In the genomic region with DNA sequence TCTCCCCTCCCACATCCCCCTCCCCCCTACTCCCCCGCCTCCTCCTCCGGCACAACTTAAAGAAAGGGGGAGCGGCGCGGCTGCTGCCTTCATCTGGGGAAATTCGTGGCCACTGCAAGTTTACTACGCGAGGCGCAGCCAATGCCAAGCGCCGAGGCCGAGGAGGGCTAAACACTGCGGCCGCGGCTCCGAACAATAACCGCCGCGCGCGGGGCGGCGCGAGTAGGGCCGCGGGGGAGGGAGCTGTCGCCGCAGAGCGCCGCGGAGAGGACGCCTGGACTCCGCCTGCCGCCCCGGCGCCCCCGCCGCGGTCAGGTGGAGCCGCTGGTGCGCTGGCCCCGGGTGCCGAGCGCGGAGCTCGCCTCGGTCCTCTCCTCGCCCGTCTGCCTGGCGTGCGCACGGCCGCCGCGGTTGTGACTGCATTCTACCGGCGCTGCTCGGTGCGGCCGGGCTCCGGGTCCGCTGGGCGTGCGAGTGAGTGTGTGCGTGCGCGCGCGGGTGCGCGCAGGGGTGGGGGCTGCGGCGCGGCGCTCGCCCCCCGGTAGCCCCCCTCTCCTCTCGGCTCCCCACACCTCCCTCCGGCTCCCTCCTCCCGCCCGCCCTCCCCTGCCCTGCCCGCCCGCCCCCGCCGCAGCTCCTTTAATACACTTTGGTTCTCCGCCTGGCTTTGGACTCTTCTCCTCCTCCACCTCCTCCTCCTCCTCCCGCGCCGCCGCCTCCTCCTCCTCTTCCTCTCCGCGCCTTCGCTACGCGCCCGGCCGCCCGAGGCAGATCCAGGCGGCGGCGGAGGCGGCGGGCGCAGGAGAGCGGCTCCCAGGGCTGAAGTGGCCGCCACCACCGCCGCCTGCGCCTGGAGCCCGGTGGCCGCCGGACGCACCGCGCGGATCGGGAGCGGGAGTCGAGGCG, we compare ENCODE assay signal across 1 cellular context.
A peak's percentile ranks its signal among the peaks of the same experiment; 100 is the strongest.
TF ChIP-seq lines count a peak whose summit lies in the region.

Gene ZIC2, plus strand, starts transcription at position 670 of the 906 bp plus-strand sequence. CDS start 281 bp downstream, outside the sequence.

TF ChIP-seq in HepG2, 621 proteins besides CTCF, POLR2A, EP300 and RAD21 (continued from another document):
- TF ChIP-seq, protein P1, sequence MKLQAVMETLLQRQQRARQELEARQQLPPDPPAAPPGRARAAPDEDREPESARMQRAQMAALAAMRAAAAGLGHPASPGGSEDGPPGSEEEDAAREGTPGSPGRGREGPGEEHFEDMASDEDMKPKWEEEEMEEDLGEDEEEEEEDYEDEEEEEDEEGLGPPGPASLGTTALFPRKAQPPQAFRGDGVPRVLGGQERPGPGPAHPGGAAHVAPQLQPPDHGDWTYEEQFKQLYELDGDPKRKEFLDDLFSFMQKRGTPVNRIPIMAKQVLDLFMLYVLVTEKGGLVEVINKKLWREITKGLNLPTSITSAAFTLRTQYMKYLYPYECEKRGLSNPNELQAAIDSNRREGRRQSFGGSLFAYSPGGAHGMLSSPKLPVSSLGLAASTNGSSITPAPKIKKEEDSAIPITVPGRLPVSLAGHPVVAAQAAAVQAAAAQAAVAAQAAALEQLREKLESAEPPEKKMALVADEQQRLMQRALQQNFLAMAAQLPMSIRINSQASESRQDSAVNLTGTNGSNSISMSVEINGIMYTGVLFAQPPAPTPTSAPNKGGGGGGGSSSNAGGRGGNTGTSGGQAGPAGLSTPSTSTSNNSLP (IDR thresholded peaks at IDR 0.05; ENCODE audit: low read depth, low read length): no peak
- TF ChIP-seq POGK (CRISPR knock-in tag; conservative IDR thresholded peaks at IDR 0.05) (no peak), TEAD2 (CRISPR knock-in tag; IDR thresholded peaks at IDR 0.05) (no peak), ZFP90 (CRISPR knock-in tag; IDR thresholded peaks at IDR 0.05; ENCODE audit: borderline replicate concordance) (peak; percentile 68; the same call in 1 of the 2 replicates), ZBTB2 (CRISPR knock-in tag; IDR thresholded peaks at IDR 0.05; ENCODE audit: low read depth) (0 out of 2 replicates have a peak, but pooled peaks have one; percentile 8), RFXAP (CRISPR knock-in tag; IDR thresholded peaks at IDR 0.05; ENCODE audit: borderline replicate concordance) (no peak), FOXM1 (CRISPR knock-in tag; IDR thresholded peaks at IDR 0.05) (no peak), SRF (IDR thresholded peaks at IDR 0.05; ENCODE audit: low read depth, low read length) (no peak), ZHX1 (CRISPR knock-in tag; IDR thresholded peaks at IDR 0.05; ENCODE audit: low read depth) (no peak), THAP11 (CRISPR knock-in tag; IDR thresholded peaks at IDR 0.05) (no peak), ZFP62 (CRISPR knock-in tag; IDR thresholded peaks at IDR 0.05) (no peak), CBX5 (CRISPR knock-in tag; IDR thresholded peaks at IDR 0.05; ENCODE audit: borderline replicate concordance) (no peak), ZNF451 (CRISPR knock-in tag; IDR thresholded peaks at IDR 0.05) (0 out of 2 replicates have a peak, but pooled peaks have one; percentile 4), ZNF563 (CRISPR knock-in tag; IDR thresholded peaks at IDR 0.05) (peak; percentile 79), IKZF1 (IDR thresholded peaks at IDR 0.05) (no peak), ZNF792 (CRISPR knock-in tag; IDR thresholded peaks at IDR 0.05) (no peak), SMAD1 (CRISPR knock-in tag; IDR thresholded peaks at IDR 0.05; ENCODE audit: borderline replicate concordance, low read depth) (no peak), ZNF235 (CRISPR knock-in tag; IDR thresholded peaks at IDR 0.05; ENCODE audit: borderline replicate concordance) (no peak), SOX6 (IDR thresholded peaks at IDR 0.05) (no peak), SOX6 (CRISPR knock-in tag; IDR thresholded peaks at IDR 0.05) (no peak), BCL6 (CRISPR knock-in tag; IDR thresholded peaks at IDR 0.05) (peak; percentile 90), ZNF382 (CRISPR knock-in tag; IDR thresholded peaks at IDR 0.05; ENCODE audit: borderline replicate concordance) (no peak), ZBTB4 (CRISPR knock-in tag; IDR thresholded peaks at IDR 0.05; ENCODE audit: borderline replicate concordance) (no peak)
- TF ChIP-seq, protein P2, sequence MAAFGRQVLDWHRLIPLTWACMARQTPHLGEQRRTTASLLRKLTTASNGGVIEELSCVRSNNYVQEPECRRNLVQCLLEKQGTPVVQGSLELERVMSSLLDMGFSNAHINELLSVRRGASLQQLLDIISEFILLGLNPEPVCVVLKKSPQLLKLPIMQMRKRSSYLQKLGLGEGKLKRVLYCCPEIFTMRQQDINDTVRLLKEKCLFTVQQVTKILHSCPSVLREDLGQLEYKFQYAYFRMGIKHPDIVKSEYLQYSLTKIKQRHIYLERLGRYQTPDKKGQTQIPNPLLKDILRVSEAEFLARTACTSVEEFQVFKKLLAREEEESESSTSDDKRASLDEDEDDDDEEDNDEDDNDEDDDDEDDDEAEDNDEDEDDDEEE (CRISPR knock-in tag; IDR thresholded peaks at IDR 0.05): peak; percentile 37; the same call in 1 of the 2 replicates
- TF ChIP-seq, protein P3, sequence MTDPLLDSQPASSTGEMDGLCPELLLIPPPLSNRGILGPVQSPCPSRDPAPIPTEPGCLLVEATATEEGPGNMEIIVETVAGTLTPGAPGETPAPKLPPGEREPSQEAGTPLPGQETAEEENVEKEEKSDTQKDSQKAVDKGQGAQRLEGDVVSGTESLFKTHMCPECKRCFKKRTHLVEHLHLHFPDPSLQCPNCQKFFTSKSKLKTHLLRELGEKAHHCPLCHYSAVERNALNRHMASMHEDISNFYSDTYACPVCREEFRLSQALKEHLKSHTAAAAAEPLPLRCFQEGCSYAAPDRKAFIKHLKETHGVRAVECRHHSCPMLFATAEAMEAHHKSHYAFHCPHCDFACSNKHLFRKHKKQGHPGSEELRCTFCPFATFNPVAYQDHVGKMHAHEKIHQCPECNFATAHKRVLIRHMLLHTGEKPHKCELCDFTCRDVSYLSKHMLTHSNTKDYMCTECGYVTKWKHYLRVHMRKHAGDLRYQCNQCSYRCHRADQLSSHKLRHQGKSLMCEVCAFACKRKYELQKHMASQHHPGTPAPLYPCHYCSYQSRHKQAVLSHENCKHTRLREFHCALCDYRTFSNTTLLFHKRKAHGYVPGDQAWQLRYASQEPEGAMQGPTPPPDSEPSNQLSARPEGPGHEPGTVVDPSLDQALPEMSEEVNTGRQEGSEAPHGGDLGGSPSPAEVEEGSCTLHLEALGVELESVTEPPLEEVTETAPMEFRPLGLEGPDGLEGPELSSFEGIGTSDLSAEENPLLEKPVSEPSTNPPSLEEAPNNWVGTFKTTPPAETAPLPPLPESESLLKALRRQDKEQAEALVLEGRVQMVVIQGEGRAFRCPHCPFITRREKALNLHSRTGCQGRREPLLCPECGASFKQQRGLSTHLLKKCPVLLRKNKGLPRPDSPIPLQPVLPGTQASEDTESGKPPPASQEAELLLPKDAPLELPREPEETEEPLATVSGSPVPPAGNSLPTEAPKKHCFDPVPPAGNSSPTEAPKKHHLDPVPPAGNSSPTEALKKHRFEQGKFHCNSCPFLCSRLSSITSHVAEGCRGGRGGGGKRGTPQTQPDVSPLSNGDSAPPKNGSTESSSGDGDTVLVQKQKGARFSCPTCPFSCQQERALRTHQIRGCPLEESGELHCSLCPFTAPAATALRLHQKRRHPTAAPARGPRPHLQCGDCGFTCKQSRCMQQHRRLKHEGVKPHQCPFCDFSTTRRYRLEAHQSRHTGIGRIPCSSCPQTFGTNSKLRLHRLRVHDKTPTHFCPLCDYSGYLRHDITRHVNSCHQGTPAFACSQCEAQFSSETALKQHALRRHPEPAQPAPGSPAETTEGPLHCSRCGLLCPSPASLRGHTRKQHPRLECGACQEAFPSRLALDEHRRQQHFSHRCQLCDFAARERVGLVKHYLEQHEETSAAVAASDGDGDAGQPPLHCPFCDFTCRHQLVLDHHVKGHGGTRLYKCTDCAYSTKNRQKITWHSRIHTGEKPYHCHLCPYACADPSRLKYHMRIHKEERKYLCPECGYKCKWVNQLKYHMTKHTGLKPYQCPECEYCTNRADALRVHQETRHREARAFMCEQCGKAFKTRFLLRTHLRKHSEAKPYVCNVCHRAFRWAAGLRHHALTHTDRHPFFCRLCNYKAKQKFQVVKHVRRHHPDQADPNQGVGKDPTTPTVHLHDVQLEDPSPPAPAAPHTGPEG (CRISPR knock-in tag; IDR thresholded peaks at IDR 0.05): 0 out of 2 replicates have a peak, but pooled peaks have one; percentile 35
- TF ChIP-seq, protein P4, sequence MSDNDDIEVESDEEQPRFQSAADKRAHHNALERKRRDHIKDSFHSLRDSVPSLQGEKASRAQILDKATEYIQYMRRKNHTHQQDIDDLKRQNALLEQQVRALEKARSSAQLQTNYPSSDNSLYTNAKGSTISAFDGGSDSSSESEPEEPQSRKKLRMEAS (IDR thresholded peaks at IDR 0.05): no peak; the same call in 1 of the 2 replicates
